8 cellular contexts compared by ENCODE assay signal in the genomic region with DNA sequence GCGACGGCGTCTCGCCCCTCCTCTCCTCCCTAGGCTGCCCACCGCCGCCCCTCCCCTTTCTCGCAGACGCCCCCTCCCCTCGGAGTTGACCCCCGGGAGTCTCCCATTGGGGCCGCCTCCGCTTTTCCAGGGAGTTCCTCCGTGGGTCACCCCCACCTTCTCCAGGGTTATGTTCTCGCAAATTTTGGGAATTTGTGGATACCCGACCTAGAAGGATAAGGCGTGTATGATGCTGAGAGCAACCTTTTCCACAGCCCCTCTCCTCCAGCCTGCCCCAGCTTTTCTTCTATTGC. TPM values are rescaled to one million over a fixed set of nuclear protein-coding genes. Genes with fewer than 3 reads are reported as not detected.
A peak's percentile ranks its signal among the peaks of the same experiment; 100 is the strongest.
DNase-seq lines count a peak whose midpoint lies in the region; ATAC-seq and TF ChIP-seq lines count a peak whose summit lies in the region.

No MANE protein-coding gene starts in this region.

- H3K9me3 ChIP-seq in body of pancreas, result no peaks in the 10 kb centered on the region
- no peaks in the 10 kb centered on the region for H3K9me3 ChIP-seq in left lung
- no peaks in the 10 kb centered on the region for H3K9me3 ChIP-seq in thymus (ENCODE audit: control insufficient read depth)

- TF ChIP-seq CTCF in body of pancreas (IDR thresholded peaks at IDR 0.05) (no peak), left lung (IDR thresholded peaks at IDR 0.05) (no peak)

- 6 to 17% methylated on average over 5 to 16 of the region's 16 CpGs for WGBS in body of pancreas, 2 donors
- WGBS in thymus, result 11% methylated on average over 15 of the region's 16 CpGs

- ATAC-seq in body of pancreas, result no peak
- peak; percentile 4 for ATAC-seq in left lung

- H3K4me3 ChIP-seq in body of pancreas (peak overlapping the region; percentile 40 to 41), left lung (peak overlapping the region; percentile 59 to 62), thymus (ENCODE audit: low read length) (peak overlapping the region; percentile 56)

- no peaks in the 10 kb centered on the region for H3K27me3 ChIP-seq in body of pancreas
- no peaks in the 10 kb centered on the region for H3K27me3 ChIP-seq in left lung
- no peaks in the 10 kb centered on the region for H3K27me3 ChIP-seq in thymus (ENCODE audit: control insufficient read depth, insufficient read depth)

- DNase-seq in NCI-H82 (lab: John Stamatoyannopoulos, UW) (peak; percentile 54), NCI-H82 treated with DMSO at 0.1 percent for 48 hours (lab: John Stamatoyannopoulos, UW; ENCODE audit: unreplicated experiment) (no peak), body of pancreas (no peak), left lung (no peak), cortex of kidney (lab: John Stamatoyannopoulos, UW) (no peak), glomerular visceral epithelial cell (ENCODE audit: extremely low spot score) (no peak), LoVo (ENCODE audit: low spot score) (no peak)

- H3K36me3 ChIP-seq in body of pancreas (replicated peaks in 1 of 2; ENCODE audit: insufficient read depth in 1 of 2, low read depth in 2 of 2), result no peaks in the 10 kb centered on the region
- no peaks in the 10 kb centered on the region for H3K36me3 ChIP-seq in left lung
- no peaks in the 10 kb centered on the region for H3K36me3 ChIP-seq in thymus (ENCODE audit: control insufficient read depth, insufficient read depth)

- H3K27ac ChIP-seq in body of pancreas (peak overlapping the region; percentile 91 to 94 (median 93)), left lung (peak overlapping the region; percentile 95 to 97), thymus (ENCODE audit: low read depth) (peak overlapping the region; percentile 91)

- H3K4me1 ChIP-seq in body of pancreas (peaks cover 10% of the 10 kb centered on the region), left lung (peaks cover 1 to 29% of the 10 kb centered on the region in 2 donors), thymus (ENCODE audit: control insufficient read depth, insufficient read depth, low read length) (peaks cover 7% of the 10 kb centered on the region)

- intact Hi-C loops in body of pancreas (cut with DNase I), result no loop called here
- intact Hi-C loops in left lung (cut with DNase I), result no loop called here

- TF ChIP-seq POLR2A in body of pancreas (IDR thresholded peaks at IDR 0.05), result no peak

RNA-seq across cellular contexts. Expression of a gene that starts 0.3 kb away (rescaled TPM):
- total RNA-seq in body of pancreas (1 to 10 TPM; 1.6 to 6.0 TPM), left lung (10 to 100 TPM; 17.1 to 17.2 TPM)
- polyA plus RNA-seq in thymus, result 34.8 TPM
